In genomic region chr13:31409678-31410356, GRCh38 we compare ENCODE assay signal across 1 cellular context.
TF ChIP-seq lines count a peak whose summit lies in the region.

No MANE protein-coding gene starts in this region.

TF ChIP-seq in H1, 55 proteins besides CTCF, POLR2A, EP300 and RAD21 (continued from another document):
- TF ChIP-seq ATF2 (IDR thresholded peaks at IDR 0.05; ENCODE audit: low read length): no peak
- no peak for TF ChIP-seq RBBP5 (IDR thresholded peaks at IDR 0.05; ENCODE audit: borderline replicate concordance, low read depth, low read length)
- TF ChIP-seq EGR1 (IDR thresholded peaks at IDR 0.05; ENCODE audit: borderline replicate concordance, low read depth, low read length): no peak
- TF ChIP-seq TAF1 (IDR thresholded peaks at IDR 0.05; ENCODE audit: low read depth, low read length): no peak
- TF ChIP-seq TEAD4 (IDR thresholded peaks at IDR 0.05; ENCODE audit: low read depth, low read length): no peak
- TF ChIP-seq USF2 (IDR thresholded peaks at IDR 0.05; ENCODE audit: low read length): no peak
- TF ChIP-seq TAF7 (optimal IDR thresholded peaks at IDR 0.05; ENCODE audit: borderline replicate concordance, low read depth, low read length): no peak
- no peak for TF ChIP-seq KDM4A (IDR thresholded peaks at IDR 0.05; ENCODE audit: low read depth, low read length, severe bottlenecking)
- no peak for TF ChIP-seq CTBP2 (IDR thresholded peaks at IDR 0.05; ENCODE audit: borderline replicate concordance, insufficient read depth, insufficient read length, low read length)
TF ChIP-seq in H1: peak in this region for 0.
